In genomic region chr20:23126281-23127061, GRCh38 we compare ENCODE assay signal across 14 cellular contexts. TPM values are rescaled to one million over a fixed set of nuclear protein-coding genes. Genes with fewer than 3 reads are reported as not detected.
DNase-seq lines count a peak whose midpoint lies in the region; ATAC-seq and TF ChIP-seq lines count a peak whose summit lies in the region.
"Had no signal": no experiment of that assay in that cellular context is flagged by ENCODE, and none has a peak within 500 bp of the region (broad histone marks: within the 10 kb centered on the region; RNA-seq: fewer than 3 reads in every experiment).

No MANE protein-coding gene starts in this region.

- peak; percentile 63 for DNase-seq in DND-41
- peak; percentile 35 for DNase-seq in NOMO-1 treated with dmso at 0.1 percent for 144 hours (lab: John Stamatoyannopoulos, UW; ENCODE audit: unreplicated experiment)
- no peak for DNase-seq in Right ventricle myocardium inferior (ENCODE audit: missing footprints)
- DNase-seq in pons (ENCODE audit: low spot score), result peak; percentile 38
- DNase-seq in NCI-H2227 (lab: John Stamatoyannopoulos, UW; ENCODE audit: unreplicated experiment), result no peak
- no peak for DNase-seq in SW480 (ENCODE audit: low spot score)
- no peak for DNase-seq in activated CD8-positive, alpha-beta memory T cell treated with anti-CD3 and anti-CD28 coated beads, Interleukin-2, amount 50 U/mL, for 48 hours
- DNase-seq: activated CD8-positive, alpha-beta memory T cell treated with anti-CD3 and anti-CD28 coated beads, Interleukin-2, amount 50 U/mL, for 4 hours; BE2C; endodermal cell; NCI-H187; PC-9 had no signal

- intact Hi-C loops in Right ventricle myocardium inferior (cut with DNase I), result no loop called here

- TF ChIP-seq CTCF in DND-41 (IDR thresholded peaks at IDR 0.05; ENCODE audit: borderline replicate concordance, extremely low read depth, low read length, poor library complexity, severe bottlenecking), result no peak

- peak overlapping the region; percentile 97 for H3K27ac ChIP-seq in DND-41 (ENCODE audit: low read length)
- H3K27ac ChIP-seq: PC-9, vagina had no signal

- H3K79me2 ChIP-seq in DND-41 (ENCODE audit: insufficient read depth, low read length), result 0 out of 2 replicates have a peak, but pooled peaks cover 3% of the 10 kb centered on the region

- H4K20me1 ChIP-seq in DND-41 (ENCODE audit: insufficient read depth, low read length), result no peaks in the 10 kb centered on the region

- H3K9me3 ChIP-seq in DND-41 (ENCODE audit: insufficient read depth, low read length, severe bottlenecking), result no peaks in the 10 kb centered on the region
- H3K9me3 ChIP-seq: BE2C, vagina had no signal

- ATAC-seq in DND-41 (ENCODE audit: insufficient read depth, low read depth), result peak; percentile 17
- ATAC-seq in Right ventricle myocardium inferior, result peak; percentile 17
- no peak for ATAC-seq in HG03196 (IDR thresholded peaks at IDR 0.05; ENCODE audit: unreplicated experiment)

- peak overlapping the region; percentile 23 for H2AFZ ChIP-seq in DND-41 (ENCODE audit: low read depth, low read length)
- H2AFZ ChIP-seq: PC-9 had no signal

- H3K9ac ChIP-seq in DND-41 (ENCODE audit: low read depth, low read length), result peak overlapping the region; percentile 65

- no peaks in the 10 kb centered on the region for H3K36me3 ChIP-seq in DND-41 (ENCODE audit: insufficient read depth, low read length)
- H3K36me3 ChIP-seq: BE2C, vagina had no signal

- peak overlapping the region; percentile 50 for H3K4me2 ChIP-seq in DND-41 (ENCODE audit: insufficient read depth, low read length)
- H3K4me2 ChIP-seq: PC-9 had no signal

- peaks cover 81% of the 10 kb centered on the region for H3K4me1 ChIP-seq in DND-41 (ENCODE audit: insufficient read depth, low read length)
- H3K4me1 ChIP-seq: BE2C had no signal

- H3K4me3 ChIP-seq in DND-41 (ENCODE audit: low read depth in 1 of 2, low read length in 2 of 2), result peak overlapping the region in 1 of 2 experiments; percentile 14; a peak in 1 of 4 replicates
- H3K4me3 ChIP-seq: PC-9, vagina had no signal

- H3K27me3 ChIP-seq in DND-41 (ENCODE audit: insufficient read depth, low read length, poor library complexity), result no peaks in the 10 kb centered on the region
- H3K27me3 ChIP-seq: BE2C, vagina had no signal

RNA-seq across cellular contexts. Expression of gene CD93, which starts 40.3 kb away (rescaled TPM):
- total RNA-seq in Right ventricle myocardium inferior, result 43.5 TPM

Comparison
In these comparisons a context has a peak if more than half of its experiments do, and no peak if none do; other contexts are left out.
1. DNase-seq: peak in DND-41 (single experiment), NOMO-1 treated with dmso at 0.1 percent for 144 hours (single experiment) and pons (single experiment); none in Right ventricle myocardium inferior (single experiment), NCI-H2227 (single experiment), SW480 (single experiment) and activated CD8-positive, alpha-beta memory T cell treated with anti-CD3 and anti-CD28 coated beads, Interleukin-2, amount 50 U/mL, for 48 hours (single experiment).